ENCODE assay signal across 32 cellular contexts in genomic region chr10:49202266-49202665, GRCh38. TPM values are rescaled to one million over a fixed set of nuclear protein-coding genes. Genes with fewer than 3 reads are reported as not detected.
"Had no signal": no experiment of that assay in that cellular context is flagged by ENCODE, and none has a peak within 500 bp of the region (broad histone marks: within the 10 kb centered on the region; RNA-seq: fewer than 3 reads in every experiment).

No MANE protein-coding gene starts in this region.

- ATAC-seq: natural killer cell; psoas muscle; right cardiac atrium; sciatic nerve; stimulated activated memory B cell treated with anti-CD40 and anti-IgM and Interleukin-4, amounts not matched to agents 10 μg/mL and 1 μg/mL and 100 μg/mL, for 72 hours; stimulated activated naive CD8-positive, alpha-beta T cell treated with anti-CD3 and anti-CD28 coated beads, Interleukin-15, amount 100 ng/mL, for 72 hours; stimulated activated naive CD8-positive, alpha-beta T cell treated with anti-CD3 and anti-CD28 coated beads, Interleukin-15, Interleukin-2, amounts not matched to agents 100 U/mL and 50 U/mL, for 24 hours; upper lobe of right lung had no signal

- H3K9ac ChIP-seq: neural progenitor cell, parathyroid adenoma had no signal

- H3K4me3 ChIP-seq: neural progenitor cell, ovary, psoas muscle, skin epidermis, smooth muscle cell, spleen, suprapubic skin, testis, tibial artery, transverse colon, upper lobe of right lung, uterus had no signal

- H3K79me2 ChIP-seq: parathyroid adenoma had no signal

- DNase-seq: natural killer cell; occipital lobe; ovary; posterior cingulate gyrus; psoas muscle; right cardiac atrium; spleen; stimulated activated CD4-positive, alpha-beta T cell treated with anti-CD3 and anti-CD28 coated beads, Interleukin-12 subunit alpha, Interleukin-12 subunit beta, amount 100 ng/mL, for 4 hours; stimulated activated CD4-positive, alpha-beta T cell treated with anti-CD3 and anti-CD28 coated beads, Interleukin-1b, Interleukin-23, amount 100 ng/mL, for 48 hours; stimulated activated CD4-positive, alpha-beta T cell treated with anti-CD3 and anti-CD28 coated beads, Interleukin-4, amount 100 ng/mL, for 1 hour; stimulated activated CD4-positive, alpha-beta T cell treated with anti-CD3 and anti-CD28 coated beads, Interleukin-4, amount 100 ng/mL, for 4 hours; stimulated activated CD8-positive, alpha-beta memory T cell treated with anti-CD3 and anti-CD28 coated beads, Interleukin-4, amount 100 ng/mL, for 48 hours; stimulated activated naive CD4-positive, alpha-beta T cell; stimulated activated naive CD8-positive, alpha-beta T cell treated with anti-CD3 and anti-CD28 coated beads, Interleukin-15, amount 100 ng/mL, for 72 hours; stimulated activated naive CD8-positive, alpha-beta T cell treated with anti-CD3 and anti-CD28 coated beads, Interleukin-15, Interleukin-2, amounts not matched to agents 100 U/mL and 50 U/mL, for 24 hours; substantia nigra; testis; tibial artery; transverse colon; upper lobe of right lung; uterus had no signal

- H3K9me3 ChIP-seq: ovary, psoas muscle, suprapubic skin, testis, tibial artery, transverse colon, upper lobe of right lung, uterus had no signal

- H3K27me3 ChIP-seq: ovary, spleen, testis, transverse colon, upper lobe of right lung, uterus had no signal

- H3K36me3 ChIP-seq: neural progenitor cell, ovary, spleen, suprapubic skin, tibial artery, transverse colon, upper lobe of right lung, uterus had no signal

- H2AFZ ChIP-seq: neural progenitor cell, parathyroid adenoma had no signal

- H3K4me2 ChIP-seq: neural progenitor cell, smooth muscle cell had no signal

- H3K4me1 ChIP-seq: neural progenitor cell, parathyroid adenoma, psoas muscle, spleen, suprapubic skin, testis, tibial artery, transverse colon, upper lobe of right lung, uterus had no signal

- H3K27ac ChIP-seq: neural progenitor cell, ovary, parathyroid adenoma, psoas muscle, skin epidermis, spleen, suprapubic skin, testis, tibial artery, transverse colon, upper lobe of right lung, uterus had no signal

RNA-seq across cellular contexts. Expression of gene TMEM273, which starts 14.1 kb away (rescaled TPM):
- total RNA-seq: osteoblast, progenitor cell of endocrine pancreas, renal cortical epithelial cell had no signal
- polyA plus RNA-seq: neural cell, smooth muscle cell had no signal
